In the genomic region with DNA sequence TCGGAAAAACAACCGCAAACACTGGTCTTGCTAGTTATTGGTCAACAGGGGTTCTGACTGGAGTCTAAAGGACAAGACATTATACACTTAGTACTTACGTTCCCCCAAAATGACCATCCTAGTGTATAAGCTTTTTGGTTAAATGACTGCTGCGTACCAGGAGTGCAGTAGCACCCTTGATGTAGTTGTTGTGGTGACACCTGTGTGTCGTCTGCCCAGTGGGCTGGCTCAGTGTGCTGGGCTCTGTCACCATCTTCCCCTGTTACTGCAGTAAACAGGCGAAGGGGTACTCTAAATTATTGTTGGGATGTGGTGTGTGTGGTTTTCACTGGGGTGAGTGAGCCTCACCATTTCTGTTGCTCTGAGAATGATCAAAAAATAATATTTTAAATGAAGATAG, we compare ENCODE assay signal across 18 cellular contexts.
A peak's percentile ranks its signal among the peaks of the same experiment; 100 is the strongest.
DNase-seq lines count a peak whose midpoint lies in the region; ATAC-seq and TF ChIP-seq lines count a peak whose summit lies in the region.
"Had no signal": no experiment of that assay in that cellular context is flagged by ENCODE, and none has a peak within 500 bp of the region (broad histone marks: within the 10 kb centered on the region; RNA-seq: fewer than 3 reads in every experiment).

No MANE protein-coding gene starts in this region.

- no peaks in the 10 kb centered on the region for H4K20me1 ChIP-seq in SK-N-SH (ENCODE audit: insufficient read depth)

- no TSS peak for BruUV-seq in Calu3 (replicated peaks; lab: Mats Ljungman, UMichigan)

- H2BK15ac ChIP-seq in mesenchymal stem cell (ENCODE audit: low read depth, poor library complexity, severe bottlenecking), result no peak overlapping the region

- POLR2A ChIA-PET in SK-N-SH (lab: Yijun Ruan, JAX), result no interaction called here

- peak overlapping the region; percentile 43 to 71; a peak in 3 of 4 replicates for H3K27ac ChIP-seq in SK-N-SH (ENCODE audit: low read depth in 2 of 2, low read length in 1 of 2)
- H3K27ac ChIP-seq in caudate nucleus (ENCODE audit: low read depth, low read length), result peak overlapping the region; percentile 97
- H3K27ac ChIP-seq in mesenchymal stem cell (ENCODE audit: low read length, poor library complexity, severe bottlenecking), result no peak overlapping the region
- peak overlapping the region; percentile 73 for H3K27ac ChIP-seq in substantia nigra (ENCODE audit: low read depth, low read length, poor library complexity, severe bottlenecking)
- H3K27ac ChIP-seq: 22Rv1 had no signal

- no peaks in the 10 kb centered on the region for H3K36me3 Mint-ChIP-seq in Calu3 (ENCODE audit: insufficient read depth, unreplicated experiment)

- H2BK12ac ChIP-seq in mesenchymal stem cell (ENCODE audit: low read length in 2 of 2), result peak overlapping the region; percentile 51 to 97

- no peak for TF ChIP-seq RAD21 in SK-N-SH (IDR thresholded peaks at IDR 0.05; ENCODE audit: low read length)

- intact Hi-C loops in Calu3 (cut with micrococcal nuclease; ENCODE audit: unreplicated experiment), result no loop called here

- H3K4ac ChIP-seq in mesenchymal stem cell (ENCODE audit: low read depth in 1 of 2, low read length in 2 of 2), result peak overlapping the region; percentile 20 to 88

- peak overlapping the region; percentile 60 for H4K91ac ChIP-seq in mesenchymal stem cell (ENCODE audit: low read length)

- no peak for ATAC-seq in SK-N-SH treated with all-trans-retinoic acid at 6 μM for 48 hours
- no peak for ATAC-seq in HG03521 (IDR thresholded peaks at IDR 0.05; ENCODE audit: unreplicated experiment)
- no peak for ATAC-seq in GM18861 (IDR thresholded peaks at IDR 0.05; ENCODE audit: unreplicated experiment)
- ATAC-seq: activated CD4-positive, CD25-positive, alpha-beta regulatory T cell treated with anti-CD3 and anti-CD28 coated beads, Interleukin-2, amount 50 U/mL, for 24 hours; esophagus mucosa; T-cell had no signal

- no peaks in the 10 kb centered on the region for H3K9me3 Mint-ChIP-seq in Calu3 (ENCODE audit: low read depth, unreplicated experiment)
- H3K9me3 Mint-ChIP-seq: activated naive CD8-positive, alpha-beta T cell treated with anti-CD3 and anti-CD28 coated beads, Interleukin-2, amount 10 ng/mL, durations not matched to agents 7 days and 5 days; dendritic cell treated with granulocyte-macrophage colony-stimulating factor and Interleukin-4, amounts not matched to agents 40 ng/mL and 50 ng/mL, for 4 days; T-cell; type B pancreatic cell had no signal

- no peak overlapping the region for H3K27ac Mint-ChIP-seq in Calu3 (ENCODE audit: unreplicated experiment)
- H3K27ac Mint-ChIP-seq: activated naive CD8-positive, alpha-beta T cell treated with anti-CD3 and anti-CD28 coated beads, Interleukin-2, amount 10 ng/mL, durations not matched to agents 7 days and 5 days; dendritic cell treated with granulocyte-macrophage colony-stimulating factor and Interleukin-4, amounts not matched to agents 40 ng/mL and 50 ng/mL, for 4 days; T-cell; type B pancreatic cell had no signal

- no peak overlapping the region for H2BK120ac ChIP-seq in mesenchymal stem cell (ENCODE audit: low read depth, low read length)

- no peak overlapping the region for H2AFZ ChIP-seq in SK-N-SH (ENCODE audit: low read depth)
- H2AFZ ChIP-seq in mesenchymal stem cell (ENCODE audit: low read depth, low read length), result no peak overlapping the region

- no peaks in the 10 kb centered on the region for H3F3A ChIP-seq in SK-N-SH (replicated peaks; ENCODE audit: insufficient read depth)

- H3K4me2 ChIP-seq in SK-N-SH (0 out of 2 replicates have a peak overlapping the region, but pooled peaks have one; percentile 31), mesenchymal stem cell (ENCODE audit: low read length, poor library complexity, severe bottlenecking) (no peak overlapping the region)

- CTCF ChIA-PET in SK-N-SH (lab: Yijun Ruan, JAX), result no interaction called here
- CTCF ChIA-PET in Calu3 (lab: Charles Lee), result interaction anchor here (0.5 kb wide), 1 partner anchor 16 kb away, joined by 4 read pairs; no protein-coding TSS in a partner anchor

- H3K4me3 ChIP-seq in SK-N-SH (ENCODE audit: low read depth in 2 of 2, low read length in 1 of 2) (no peak overlapping the region), mesenchymal stem cell (ENCODE audit: insufficient read depth in 1 of 2, low read depth in 1 of 2, low read length in 2 of 2) (no peak overlapping the region)

- peak overlapping the region; percentile 18 to 73 for H3K18ac ChIP-seq in mesenchymal stem cell (ENCODE audit: low read depth in 1 of 2, low read length in 2 of 2)

- H2BK5ac ChIP-seq in mesenchymal stem cell (ENCODE audit: low read depth, low read length, poor library complexity, severe bottlenecking), result no peak overlapping the region

- no peaks in the 10 kb centered on the region for H3K79me2 ChIP-seq in SK-N-SH (ENCODE audit: insufficient read depth)

- H3K9ac ChIP-seq in SK-N-SH (no peak overlapping the region), mesenchymal stem cell (ENCODE audit: low read length) (peak overlapping the region; percentile 91)

- no peaks in the 10 kb centered on the region for H3K9me3 ChIP-seq in SK-N-SH
- H3K9me3 ChIP-seq in mesenchymal stem cell (ENCODE audit: control insufficient read depth, low read length), result no peaks in the 10 kb centered on the region

- H3K9me2 ChIP-seq in SK-N-SH, result no peaks in the 10 kb centered on the region

- TF ChIP-seq CTCF in SK-N-SH (IDR thresholded peaks at IDR 0.05), result no peak
- TF ChIP-seq CTCF in Calu3 (IDR thresholded peaks at IDR 0.05; ENCODE audit: unreplicated experiment), result no peak

- peak overlapping the region in 1 of 2 experiments; percentile 6 for H3K14ac ChIP-seq in mesenchymal stem cell (ENCODE audit: low read length in 2 of 2)

- H3K4me3 Mint-ChIP-seq in Calu3 (ENCODE audit: low read depth, unreplicated experiment), result no peak overlapping the region
- H3K4me3 Mint-ChIP-seq: activated naive CD8-positive, alpha-beta T cell treated with anti-CD3 and anti-CD28 coated beads, Interleukin-2, amount 10 ng/mL, durations not matched to agents 7 days and 5 days; CD4-positive, CD25-positive, alpha-beta regulatory T cell; dendritic cell treated with granulocyte-macrophage colony-stimulating factor and Interleukin-4, amounts not matched to agents 40 ng/mL and 50 ng/mL, for 4 days; T-cell had no signal

- no peaks in the 10 kb centered on the region for H3K27me3 Mint-ChIP-seq in Calu3 (ENCODE audit: unreplicated experiment)
- H3K27me3 Mint-ChIP-seq: activated naive CD8-positive, alpha-beta T cell treated with anti-CD3 and anti-CD28 coated beads, Interleukin-2, amount 10 ng/mL, durations not matched to agents 7 days and 5 days; CD4-positive, CD25-positive, alpha-beta regulatory T cell; dendritic cell treated with granulocyte-macrophage colony-stimulating factor and Interleukin-4, amounts not matched to agents 40 ng/mL and 50 ng/mL, for 4 days; T-cell; type B pancreatic cell had no signal

- WGBS in SK-N-SH (ENCODE audit: low lambda C conversion rate), result 96% methylated on average over 6 of the region's 6 CpGs
- 93% methylated on average over 4 of the region's 6 CpGs for WGBS in mesenchymal stem cell

- H3K27me3 ChIP-seq in SK-N-SH (ENCODE audit: insufficient read depth), result no peaks in the 10 kb centered on the region
- no peaks in the 10 kb centered on the region for H3K27me3 ChIP-seq in mesenchymal stem cell (ENCODE audit: control insufficient read depth in 1 of 2, insufficient read depth in 1 of 2, low read length in 2 of 2)

- H3K79me1 ChIP-seq in mesenchymal stem cell (replicated peaks; ENCODE audit: low read length, poor library complexity, severe bottlenecking), result peaks cover 20% of the 10 kb centered on the region

- no peak for TF ChIP-seq EP300 in SK-N-SH (IDR thresholded peaks at IDR 0.05; ENCODE audit: borderline replicate concordance in 1 of 2, low read depth in 1 of 2, low read length in 1 of 2)

- no peak overlapping the region for H2AK5ac ChIP-seq in mesenchymal stem cell (ENCODE audit: low read length, severe bottlenecking)

- H3K4me1 Mint-ChIP-seq in Calu3 (ENCODE audit: low read depth, unreplicated experiment), result no peaks in the 10 kb centered on the region

- no peak for DNase-seq in SK-N-SH
- peak in 1 of 61 donors; percentile 5 for DNase-seq in caudate nucleus (lab: John Stamatoyannopoulos, UW)
- no peak for DNase-seq in mesenchymal stem cell
- DNase-seq in substantia nigra (lab: John Stamatoyannopoulos, UW), result no peak
- DNase-seq in Calu3, result no peak
- DNase-seq: activated naive CD8-positive, alpha-beta T cell treated with anti-CD3 and anti-CD28 coated beads, Interleukin-2, amount 10 ng/mL, durations not matched to agents 7 days and 5 days; CD4-positive, CD25-positive, alpha-beta regulatory T cell; MM.1S; stimulated activated CD4-positive, alpha-beta T cell treated with anti-CD3 and anti-CD28 coated beads, Interleukin-15, amount 100 ng/mL, for 24 hours; T-cell had no signal

- H3K23ac ChIP-seq in mesenchymal stem cell (ENCODE audit: low read length in 2 of 2), result peak overlapping the region in 1 of 2 experiments; percentile 27

- H3K4me1 ChIP-seq in SK-N-SH (ENCODE audit: control insufficient read depth in 1 of 2, insufficient read depth in 2 of 2, low read depth in 1 of 2, low read length in 1 of 2), result peaks cover 4 to 22% of the 10 kb centered on the region in 2 experiments; a peak in 3 of 4 replicates
- peaks cover 14% of the 10 kb centered on the region for H3K4me1 ChIP-seq in mesenchymal stem cell (ENCODE audit: control insufficient read depth, insufficient read depth, low read depth, low read length)

- peak overlapping the region; percentile 81 for H4K8ac ChIP-seq in mesenchymal stem cell (ENCODE audit: low read length)

- H3K36me3 ChIP-seq in SK-N-SH (replicated peaks in 1 of 2; ENCODE audit: control insufficient read depth in 1 of 2, insufficient read depth in 2 of 2, low read length in 1 of 2) (no peaks in the 10 kb centered on the region), mesenchymal stem cell (ENCODE audit: control insufficient read depth in 1 of 2, insufficient read depth in 2 of 2, low read depth in 1 of 2, low read length in 2 of 2) (no peaks in the 10 kb centered on the region)

TF ChIP-seq in SK-N-SH, 30 proteins besides CTCF, POLR2A, EP300 and RAD21:
- TF ChIP-seq ELF1 (IDR thresholded peaks at IDR 0.05), result no peak

TF ChIP-seq in SK-N-SH treated with all-trans-retinoic acid at 6 μM for 48 hours, 23 proteins besides CTCF, POLR2A, EP300 and RAD21 (continues in another document):
- TF ChIP-seq, protein P1, sequence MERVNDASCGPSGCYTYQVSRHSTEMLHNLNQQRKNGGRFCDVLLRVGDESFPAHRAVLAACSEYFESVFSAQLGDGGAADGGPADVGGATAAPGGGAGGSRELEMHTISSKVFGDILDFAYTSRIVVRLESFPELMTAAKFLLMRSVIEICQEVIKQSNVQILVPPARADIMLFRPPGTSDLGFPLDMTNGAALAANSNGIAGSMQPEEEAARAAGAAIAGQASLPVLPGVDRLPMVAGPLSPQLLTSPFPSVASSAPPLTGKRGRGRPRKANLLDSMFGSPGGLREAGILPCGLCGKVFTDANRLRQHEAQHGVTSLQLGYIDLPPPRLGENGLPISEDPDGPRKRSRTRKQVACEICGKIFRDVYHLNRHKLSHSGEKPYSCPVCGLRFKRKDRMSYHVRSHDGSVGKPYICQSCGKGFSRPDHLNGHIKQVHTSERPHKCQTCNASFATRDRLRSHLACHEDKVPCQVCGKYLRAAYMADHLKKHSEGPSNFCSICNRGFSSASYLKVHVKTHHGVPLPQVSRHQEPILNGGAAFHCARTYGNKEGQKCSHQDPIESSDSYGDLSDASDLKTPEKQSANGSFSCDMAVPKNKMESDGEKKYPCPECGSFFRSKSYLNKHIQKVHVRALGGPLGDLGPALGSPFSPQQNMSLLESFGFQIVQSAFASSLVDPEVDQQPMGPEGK (CRISPR knock-in tag; IDR thresholded peaks at IDR 0.05; ENCODE audit: borderline replicate concordance), result no peak
